ENCODE assay signal across 1 cellular context in the genomic region with DNA sequence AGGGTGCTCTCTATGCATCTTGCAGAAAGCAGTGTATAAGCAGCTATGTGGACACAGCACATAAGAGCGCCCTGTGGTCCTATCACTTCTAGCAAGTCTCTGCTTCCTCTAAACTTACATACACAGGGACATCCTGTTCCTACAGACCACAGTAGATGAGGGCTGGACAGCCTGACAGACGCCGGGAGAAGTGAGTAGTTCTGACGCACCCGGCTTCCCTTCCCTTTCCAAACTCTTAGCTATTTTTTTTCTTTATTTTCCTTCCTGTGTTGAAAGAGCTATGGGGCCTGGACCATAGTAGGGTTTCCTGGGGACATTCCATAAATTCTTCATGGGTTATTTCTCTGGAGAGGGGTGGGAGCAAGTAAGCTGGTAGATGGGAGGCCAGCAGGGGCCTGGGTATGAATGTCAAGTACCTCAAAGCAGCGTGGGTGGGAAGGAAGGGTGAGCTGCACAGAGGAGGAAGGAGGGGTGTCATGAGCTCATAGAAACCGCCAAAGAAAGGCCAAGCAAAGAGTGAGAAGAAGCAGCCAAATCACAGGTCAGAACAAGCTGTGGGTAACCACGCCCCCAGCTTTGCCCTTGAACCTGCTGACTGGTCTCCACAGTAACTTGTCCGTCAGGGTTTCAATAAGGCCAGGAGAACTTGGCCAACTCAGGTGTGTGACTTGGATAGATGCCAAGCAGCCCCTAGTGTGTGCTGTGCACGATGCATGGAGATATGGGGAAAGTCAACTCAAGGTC.
A peak's percentile ranks its signal among the peaks of the same experiment; 100 is the strongest.
TF ChIP-seq lines count a peak whose summit lies in the region.

No MANE protein-coding gene starts in this region.

TF ChIP-seq in SK-N-SH, 30 proteins besides CTCF, POLR2A, EP300 and RAD21 (continued from another document):
- TF ChIP-seq, protein P1, sequence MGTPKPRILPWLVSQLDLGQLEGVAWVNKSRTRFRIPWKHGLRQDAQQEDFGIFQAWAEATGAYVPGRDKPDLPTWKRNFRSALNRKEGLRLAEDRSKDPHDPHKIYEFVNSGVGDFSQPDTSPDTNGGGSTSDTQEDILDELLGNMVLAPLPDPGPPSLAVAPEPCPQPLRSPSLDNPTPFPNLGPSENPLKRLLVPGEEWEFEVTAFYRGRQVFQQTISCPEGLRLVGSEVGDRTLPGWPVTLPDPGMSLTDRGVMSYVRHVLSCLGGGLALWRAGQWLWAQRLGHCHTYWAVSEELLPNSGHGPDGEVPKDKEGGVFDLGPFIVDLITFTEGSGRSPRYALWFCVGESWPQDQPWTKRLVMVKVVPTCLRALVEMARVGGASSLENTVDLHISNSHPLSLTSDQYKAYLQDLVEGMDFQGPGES (IDR thresholded peaks at IDR 0.05; ENCODE audit: low read depth, low read length): no peak
- TF ChIP-seq RFX5 (IDR thresholded peaks at IDR 0.05; ENCODE audit: low read length): no peak
- TF ChIP-seq, protein P2, sequence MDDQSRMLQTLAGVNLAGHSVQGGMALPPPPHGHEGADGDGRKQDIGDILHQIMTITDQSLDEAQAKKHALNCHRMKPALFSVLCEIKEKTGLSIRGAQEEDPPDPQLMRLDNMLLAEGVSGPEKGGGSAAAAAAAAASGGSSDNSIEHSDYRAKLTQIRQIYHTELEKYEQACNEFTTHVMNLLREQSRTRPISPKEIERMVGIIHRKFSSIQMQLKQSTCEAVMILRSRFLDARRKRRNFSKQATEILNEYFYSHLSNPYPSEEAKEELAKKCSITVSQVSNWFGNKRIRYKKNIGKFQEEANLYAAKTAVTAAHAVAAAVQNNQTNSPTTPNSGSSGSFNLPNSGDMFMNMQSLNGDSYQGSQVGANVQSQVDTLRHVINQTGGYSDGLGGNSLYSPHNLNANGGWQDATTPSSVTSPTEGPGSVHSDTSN (IDR thresholded peaks at IDR 0.05): no peak; the same call in none of the 2 replicates
- peak; percentile 43; the same call in 1 of the 2 replicates for TF ChIP-seq MEF2A (IDR thresholded peaks at IDR 0.05; ENCODE audit: borderline replicate concordance, low read depth)
- no peak for TF ChIP-seq YY1 (IDR thresholded peaks at IDR 0.05; ENCODE audit: low read depth)
- TF ChIP-seq RXRA (IDR thresholded peaks at IDR 0.05; ENCODE audit: borderline replicate concordance, low read depth): 0 out of 2 replicates have a peak, but pooled peaks have one; percentile 37
- peak; percentile 29; the same call in 1 of the 2 replicates for TF ChIP-seq FOSL2 (IDR thresholded peaks at IDR 0.05; ENCODE audit: borderline replicate concordance, low read depth)
- TF ChIP-seq, protein P3, sequence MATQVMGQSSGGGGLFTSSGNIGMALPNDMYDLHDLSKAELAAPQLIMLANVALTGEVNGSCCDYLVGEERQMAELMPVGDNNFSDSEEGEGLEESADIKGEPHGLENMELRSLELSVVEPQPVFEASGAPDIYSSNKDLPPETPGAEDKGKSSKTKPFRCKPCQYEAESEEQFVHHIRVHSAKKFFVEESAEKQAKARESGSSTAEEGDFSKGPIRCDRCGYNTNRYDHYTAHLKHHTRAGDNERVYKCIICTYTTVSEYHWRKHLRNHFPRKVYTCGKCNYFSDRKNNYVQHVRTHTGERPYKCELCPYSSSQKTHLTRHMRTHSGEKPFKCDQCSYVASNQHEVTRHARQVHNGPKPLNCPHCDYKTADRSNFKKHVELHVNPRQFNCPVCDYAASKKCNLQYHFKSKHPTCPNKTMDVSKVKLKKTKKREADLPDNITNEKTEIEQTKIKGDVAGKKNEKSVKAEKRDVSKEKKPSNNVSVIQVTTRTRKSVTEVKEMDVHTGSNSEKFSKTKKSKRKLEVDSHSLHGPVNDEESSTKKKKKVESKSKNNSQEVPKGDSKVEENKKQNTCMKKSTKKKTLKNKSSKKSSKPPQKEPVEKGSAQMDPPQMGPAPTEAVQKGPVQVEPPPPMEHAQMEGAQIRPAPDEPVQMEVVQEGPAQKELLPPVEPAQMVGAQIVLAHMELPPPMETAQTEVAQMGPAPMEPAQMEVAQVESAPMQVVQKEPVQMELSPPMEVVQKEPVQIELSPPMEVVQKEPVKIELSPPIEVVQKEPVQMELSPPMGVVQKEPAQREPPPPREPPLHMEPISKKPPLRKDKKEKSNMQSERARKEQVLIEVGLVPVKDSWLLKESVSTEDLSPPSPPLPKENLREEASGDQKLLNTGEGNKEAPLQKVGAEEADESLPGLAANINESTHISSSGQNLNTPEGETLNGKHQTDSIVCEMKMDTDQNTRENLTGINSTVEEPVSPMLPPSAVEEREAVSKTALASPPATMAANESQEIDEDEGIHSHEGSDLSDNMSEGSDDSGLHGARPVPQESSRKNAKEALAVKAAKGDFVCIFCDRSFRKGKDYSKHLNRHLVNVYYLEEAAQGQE (IDR thresholded peaks at IDR 0.05; ENCODE audit: low read depth, low read length): peak; percentile 35; the same call in 1 of the 2 replicates
- no peak for TF ChIP-seq POLR2AphosphoS5 (IDR thresholded peaks at IDR 0.05; ENCODE audit: low read depth, low read length)
- no peak; the same call in none of the 2 replicates for TF ChIP-seq NFIC (IDR thresholded peaks at IDR 0.05; ENCODE audit: borderline replicate concordance)
- no peak for TF ChIP-seq SIN3A (IDR thresholded peaks at IDR 0.05; ENCODE audit: borderline replicate concordance, low read depth, low read length)
- no peak for TF ChIP-seq FOXM1 (IDR thresholded peaks at IDR 0.05; ENCODE audit: low read depth)
- TF ChIP-seq SMC3 (IDR thresholded peaks at IDR 0.05; ENCODE audit: low read depth, low read length): no peak
- TF ChIP-seq, protein P4, sequence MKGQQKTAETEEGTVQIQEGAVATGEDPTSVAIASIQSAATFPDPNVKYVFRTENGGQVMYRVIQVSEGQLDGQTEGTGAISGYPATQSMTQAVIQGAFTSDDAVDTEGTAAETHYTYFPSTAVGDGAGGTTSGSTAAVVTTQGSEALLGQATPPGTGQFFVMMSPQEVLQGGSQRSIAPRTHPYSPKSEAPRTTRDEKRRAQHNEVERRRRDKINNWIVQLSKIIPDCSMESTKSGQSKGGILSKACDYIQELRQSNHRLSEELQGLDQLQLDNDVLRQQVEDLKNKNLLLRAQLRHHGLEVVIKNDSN (IDR thresholded peaks at IDR 0.05; ENCODE audit: borderline replicate concordance, low read depth): no peak
- no peak for TF ChIP-seq NRF1 (IDR thresholded peaks at IDR 0.05; ENCODE audit: low read depth, low read length)
- TF ChIP-seq TEAD4 (IDR thresholded peaks at IDR 0.05; ENCODE audit: borderline replicate concordance, insufficient read depth): no peak
- no peak for TF ChIP-seq ELF1 (IDR thresholded peaks at IDR 0.05)
- TF ChIP-seq EZH2phosphoT487 (IDR thresholded peaks at IDR 0.05; ENCODE audit: borderline replicate concordance, low read depth): no peak
- TF ChIP-seq MXI1 (IDR thresholded peaks at IDR 0.05; ENCODE audit: low read depth, low read length): no peak
- no peak for TF ChIP-seq CHD2 (IDR thresholded peaks at IDR 0.05; ENCODE audit: low read length, partially characterized antibody)
- TF ChIP-seq FOXJ3 (CRISPR knock-in tag; IDR thresholded peaks at IDR 0.05): no peak
- TF ChIP-seq, protein P5, sequence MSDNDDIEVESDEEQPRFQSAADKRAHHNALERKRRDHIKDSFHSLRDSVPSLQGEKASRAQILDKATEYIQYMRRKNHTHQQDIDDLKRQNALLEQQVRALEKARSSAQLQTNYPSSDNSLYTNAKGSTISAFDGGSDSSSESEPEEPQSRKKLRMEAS (IDR thresholded peaks at IDR 0.05; ENCODE audit: low read depth): peak; percentile 38; the same call in 1 of the 2 replicates
- peak; percentile 58; the same call in 1 of the 2 replicates for TF ChIP-seq TCF12 (IDR thresholded peaks at IDR 0.05)
- peak; percentile 43; the same call in 1 of the 2 replicates for TF ChIP-seq GABPA (IDR thresholded peaks at IDR 0.05; ENCODE audit: low read depth)
- TF ChIP-seq, protein P6, sequence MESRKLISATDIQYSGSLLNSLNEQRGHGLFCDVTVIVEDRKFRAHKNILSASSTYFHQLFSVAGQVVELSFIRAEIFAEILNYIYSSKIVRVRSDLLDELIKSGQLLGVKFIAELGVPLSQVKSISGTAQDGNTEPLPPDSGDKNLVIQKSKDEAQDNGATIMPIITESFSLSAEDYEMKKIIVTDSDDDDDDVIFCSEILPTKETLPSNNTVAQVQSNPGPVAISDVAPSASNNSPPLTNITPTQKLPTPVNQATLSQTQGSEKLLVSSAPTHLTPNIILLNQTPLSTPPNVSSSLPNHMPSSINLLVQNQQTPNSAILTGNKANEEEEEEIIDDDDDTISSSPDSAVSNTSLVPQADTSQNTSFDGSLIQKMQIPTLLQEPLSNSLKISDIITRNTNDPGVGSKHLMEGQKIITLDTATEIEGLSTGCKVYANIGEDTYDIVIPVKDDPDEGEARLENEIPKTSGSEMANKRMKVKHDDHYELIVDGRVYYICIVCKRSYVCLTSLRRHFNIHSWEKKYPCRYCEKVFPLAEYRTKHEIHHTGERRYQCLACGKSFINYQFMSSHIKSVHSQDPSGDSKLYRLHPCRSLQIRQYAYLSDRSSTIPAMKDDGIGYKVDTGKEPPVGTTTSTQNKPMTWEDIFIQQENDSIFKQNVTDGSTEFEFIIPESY (IDR thresholded peaks at IDR 0.05; ENCODE audit: borderline replicate concordance, low read depth): no peak
- no peak for TF ChIP-seq RCOR1 (IDR thresholded peaks at IDR 0.05; ENCODE audit: low read length)
- TF ChIP-seq, protein P7, sequence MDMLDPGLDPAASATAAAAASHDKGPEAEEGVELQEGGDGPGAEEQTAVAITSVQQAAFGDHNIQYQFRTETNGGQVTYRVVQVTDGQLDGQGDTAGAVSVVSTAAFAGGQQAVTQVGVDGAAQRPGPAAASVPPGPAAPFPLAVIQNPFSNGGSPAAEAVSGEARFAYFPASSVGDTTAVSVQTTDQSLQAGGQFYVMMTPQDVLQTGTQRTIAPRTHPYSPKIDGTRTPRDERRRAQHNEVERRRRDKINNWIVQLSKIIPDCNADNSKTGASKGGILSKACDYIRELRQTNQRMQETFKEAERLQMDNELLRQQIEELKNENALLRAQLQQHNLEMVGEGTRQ (IDR thresholded peaks at IDR 0.05; ENCODE audit: borderline replicate concordance, low read depth, low read length): no peak
- TF ChIP-seq TAF1 (IDR thresholded peaks at IDR 0.05; ENCODE audit: borderline replicate concordance, low read depth, low read length): no peak
